In the genomic region with DNA sequence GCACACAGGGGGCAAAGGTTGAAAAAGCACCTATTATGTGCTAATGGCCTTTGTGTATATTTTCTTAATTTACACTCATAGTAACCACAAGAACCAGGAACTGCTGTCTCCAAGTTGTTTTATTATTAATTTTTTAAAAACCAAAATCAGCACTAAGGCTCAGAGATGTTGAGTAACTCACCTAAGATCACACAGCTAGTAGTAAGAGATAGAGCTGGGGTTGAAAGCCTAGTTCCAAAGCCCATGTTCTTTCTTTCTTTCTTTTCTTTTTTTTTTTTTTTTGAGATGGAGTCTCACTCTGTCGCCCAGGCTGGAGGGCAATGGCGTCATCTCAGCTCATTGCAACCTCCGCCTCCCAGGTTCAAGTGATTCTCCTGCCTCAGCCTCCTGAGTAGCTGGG, we compare ENCODE assay signal across 30 cellular contexts.
"Had no signal": no experiment of that assay in that cellular context is flagged by ENCODE, and none has a peak within 500 bp of the region (broad histone marks: within the 10 kb centered on the region; RNA-seq: fewer than 3 reads in every experiment).

No MANE protein-coding gene starts in this region.

- H3K27me3 Mint-ChIP-seq: stimulated activated naive CD8-positive, alpha-beta T cell treated with anti-CD3 and anti-CD28 coated beads, Interleukin-15, Interleukin-2, amounts not matched to agents 100 ng/mL and 50 ng/mL, for 24 hours had no signal

- H3K27me3 ChIP-seq: ovary, upper lobe of right lung had no signal

- FAIRE-seq: islet of Langerhans, kidney, urothelium cell line had no signal

- H3K27ac ChIP-seq: left lung, lower lobe of right lung, ovary, skin epidermis, suprapubic skin, thoracic aorta, tibial artery, upper lobe of right lung had no signal

- H3K27ac Mint-ChIP-seq: immature natural killer cell; mesothelial cell of epicardium; natural killer cell treated with Interleukin-12 subunit alpha and Interleukin-12 subunit beta and Interleukin-15 and Interleukin-18, amount 100 ng/mL, for 72 hours; progenitor cell of endocrine pancreas; stimulated activated naive CD8-positive, alpha-beta T cell treated with anti-CD3 and anti-CD28 coated beads, Interleukin-15, Interleukin-2, amounts not matched to agents 100 ng/mL and 50 ng/mL, for 24 hours had no signal

- ATAC-seq: left colon; left lung; lower lobe of right lung; naive thymus-derived CD4-positive, alpha-beta T cell; natural killer cell treated with Interleukin-12 subunit alpha and Interleukin-12 subunit beta and Interleukin-15 and Interleukin-18, amount 100 ng/mL, for 72 hours; right cardiac atrium; sciatic nerve; upper lobe of right lung had no signal

- H3K4me3 Mint-ChIP-seq: immature natural killer cell; mesothelial cell of epicardium; natural killer cell treated with Interleukin-12 subunit alpha and Interleukin-12 subunit beta and Interleukin-15 and Interleukin-18, amount 100 ng/mL, for 72 hours; stimulated activated naive CD8-positive, alpha-beta T cell treated with anti-CD3 and anti-CD28 coated beads, Interleukin-15, Interleukin-2, amounts not matched to agents 100 ng/mL and 50 ng/mL, for 24 hours had no signal

- DNase-seq: hypothalamus; immature natural killer cell; kidney; left colon; lower lobe of right lung; mammary epithelial cell; mesendoderm; naive thymus-derived CD4-positive, alpha-beta T cell; ovary; retina; stimulated activated CD4-positive, alpha-beta T cell treated with anti-CD3 and anti-CD28 coated beads, Interleukin-12 subunit alpha, Interleukin-12 subunit beta, amount 100 ng/mL, for 4 hours; stimulated activated CD4-positive, alpha-beta T cell treated with anti-CD3 and anti-CD28 coated beads, Interleukin-15, amount 100 ng/mL, for 24 hours; stimulated activated CD4-positive, alpha-beta T cell treated with anti-CD3 and anti-CD28 coated beads, Interleukin-2, amount 100 ng/mL, for 24 hours; stimulated activated CD4-positive, alpha-beta T cell treated with anti-CD3 and anti-CD28 coated beads, Interleukin-4, amount 100 ng/mL, for 1 hour; stimulated activated naive CD4-positive, alpha-beta T cell; tibial artery; trophoblast cell; upper lobe of right lung had no signal

- H3K4me1 ChIP-seq: upper lobe of right lung had no signal

- H3K9me3 ChIP-seq: left lung, lower lobe of right lung, ovary, suprapubic skin, thoracic aorta, tibial artery, upper lobe of right lung had no signal

- H3K36me3 ChIP-seq: left lung, lower lobe of right lung, ovary, suprapubic skin, thoracic aorta, tibial artery, upper lobe of right lung had no signal

- H3K36me3 Mint-ChIP-seq: immature natural killer cell; natural killer cell treated with Interleukin-12 subunit alpha and Interleukin-12 subunit beta and Interleukin-15 and Interleukin-18, amount 100 ng/mL, for 72 hours had no signal

- H3K4me3 ChIP-seq: left lung, lower lobe of right lung, ovary, skin epidermis, suprapubic skin, thoracic aorta, tibial artery, upper lobe of right lung had no signal

- H3K9me3 Mint-ChIP-seq: immature natural killer cell; mesothelial cell of epicardium; natural killer cell treated with Interleukin-12 subunit alpha and Interleukin-12 subunit beta and Interleukin-15 and Interleukin-18, amount 100 ng/mL, for 72 hours; stimulated activated naive CD8-positive, alpha-beta T cell treated with anti-CD3 and anti-CD28 coated beads, Interleukin-15, Interleukin-2, amounts not matched to agents 100 ng/mL and 50 ng/mL, for 24 hours had no signal
